Comparison of ENCODE assay signal across 9 cellular contexts in the genomic region with DNA sequence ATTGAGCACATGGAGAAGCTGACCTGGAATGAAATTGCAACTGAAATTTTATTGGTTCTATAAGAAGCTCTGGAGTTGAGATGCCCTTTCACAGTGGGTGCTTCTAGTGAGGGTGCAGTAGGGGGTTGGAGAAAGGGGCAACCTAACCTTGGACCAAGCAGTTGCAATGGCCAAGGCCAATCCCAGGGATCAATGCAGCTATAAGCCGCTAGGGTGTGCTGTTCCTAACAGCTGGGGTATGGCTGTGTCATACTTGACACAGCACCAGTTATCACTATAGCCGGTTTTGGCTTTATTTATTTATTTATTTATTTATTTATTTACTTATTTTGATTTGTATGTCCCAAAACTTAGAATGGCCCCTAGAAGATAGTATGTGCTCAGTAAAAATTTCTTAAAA.
DNase-seq lines count a peak whose midpoint lies in the region; ATAC-seq, FAIRE-seq and TF ChIP-seq lines count a peak whose summit lies in the region.
"Had no signal": no experiment of that assay in that cellular context is flagged by ENCODE, and none has a peak within 500 bp of the region (broad histone marks: within the 10 kb centered on the region; RNA-seq: fewer than 3 reads in every experiment).

No MANE protein-coding gene starts in this region.

- H3K27ac Mint-ChIP-seq in endothelial cell (ENCODE audit: unreplicated experiment) = no peak overlapping the region

- FAIRE-seq in RCC 7860 (lab: Jason Lieb, UNC) = no peak

- no peaks in the 10 kb centered on the region for H3K9me3 Mint-ChIP-seq in endothelial cell (ENCODE audit: unreplicated experiment)
- H3K9me3 Mint-ChIP-seq: central memory CD8-positive, alpha-beta T cell had no signal

- POLR2A ChIA-PET in BJ (lab: Charles Lee) = no interaction called here

- peak; percentile 77 for ATAC-seq in GM19463 (IDR thresholded peaks at IDR 0.05; ENCODE audit: unreplicated experiment)
- no peak for ATAC-seq in HG02970 (IDR thresholded peaks at IDR 0.05; ENCODE audit: low FRiP score, unreplicated experiment)

- CTCF ChIA-PET in BJ (lab: Yijun Ruan, JAX) = interaction anchor here (1.1 kb wide), 1 partner anchor 20 kb away, joined by 3 read pairs; no protein-coding TSS in a partner anchor

- TF ChIP-seq CTCF in BJ (IDR thresholded peaks at IDR 0.05; ENCODE audit: insufficient read depth, low read depth, low read length) (peak; percentile 39; the same call in 1 of the 2 replicates), endothelial cell (IDR thresholded peaks at IDR 0.05; ENCODE audit: unreplicated experiment) (peak; percentile 60)

- H3K4me3 ChIP-seq in BJ (ENCODE audit: low read depth, low read length) = no peak overlapping the region

- H3K36me3 Mint-ChIP-seq in endothelial cell (ENCODE audit: low read depth, unreplicated experiment) = no peaks in the 10 kb centered on the region

- H3K27me3 Mint-ChIP-seq in endothelial cell (ENCODE audit: unreplicated experiment) = no peaks in the 10 kb centered on the region
- H3K27me3 Mint-ChIP-seq: central memory CD8-positive, alpha-beta T cell had no signal

- H3K36me3 ChIP-seq in BJ (ENCODE audit: control insufficient read depth, insufficient read depth, low read length) = no peaks in the 10 kb centered on the region

- H3K27me3 ChIP-seq in BJ (ENCODE audit: control insufficient read depth, insufficient read depth, low read length) = no peaks in the 10 kb centered on the region

- H3K4me1 Mint-ChIP-seq in endothelial cell (ENCODE audit: unreplicated experiment) = no peaks in the 10 kb centered on the region

- H3K4me3 Mint-ChIP-seq in endothelial cell (ENCODE audit: unreplicated experiment) = no peak overlapping the region
- H3K4me3 Mint-ChIP-seq: central memory CD8-positive, alpha-beta T cell had no signal

- DNase-seq in BJ (ENCODE audit: low read depth) = no peak
- DNase-seq in HPDE6-E6E7 (ENCODE audit: extremely low spot score) = peak; percentile 32
- peak; percentile 49 for DNase-seq in endothelial cell (ENCODE audit: low spot score)
- DNase-seq in RCC 7860 (ENCODE audit: low spot score) = no peak
- DNase-seq in COR-L47 (lab: John Stamatoyannopoulos, UW) = no peak
- no peak for DNase-seq in activated CD4-positive, CD25-positive, alpha-beta regulatory T cell (lab: John Stamatoyannopoulos, UW)

Comparison
In these comparisons a context has a peak if more than half of its experiments do, and no peak if none do; other contexts are left out.
1. DNase-seq: peak in HPDE6-E6E7 (single experiment) and endothelial cell (single experiment); none in BJ (single experiment), RCC 7860 (single experiment), COR-L47 (single experiment) and activated CD4-positive, CD25-positive, alpha-beta regulatory T cell (0 of 4).